In the genomic region with DNA sequence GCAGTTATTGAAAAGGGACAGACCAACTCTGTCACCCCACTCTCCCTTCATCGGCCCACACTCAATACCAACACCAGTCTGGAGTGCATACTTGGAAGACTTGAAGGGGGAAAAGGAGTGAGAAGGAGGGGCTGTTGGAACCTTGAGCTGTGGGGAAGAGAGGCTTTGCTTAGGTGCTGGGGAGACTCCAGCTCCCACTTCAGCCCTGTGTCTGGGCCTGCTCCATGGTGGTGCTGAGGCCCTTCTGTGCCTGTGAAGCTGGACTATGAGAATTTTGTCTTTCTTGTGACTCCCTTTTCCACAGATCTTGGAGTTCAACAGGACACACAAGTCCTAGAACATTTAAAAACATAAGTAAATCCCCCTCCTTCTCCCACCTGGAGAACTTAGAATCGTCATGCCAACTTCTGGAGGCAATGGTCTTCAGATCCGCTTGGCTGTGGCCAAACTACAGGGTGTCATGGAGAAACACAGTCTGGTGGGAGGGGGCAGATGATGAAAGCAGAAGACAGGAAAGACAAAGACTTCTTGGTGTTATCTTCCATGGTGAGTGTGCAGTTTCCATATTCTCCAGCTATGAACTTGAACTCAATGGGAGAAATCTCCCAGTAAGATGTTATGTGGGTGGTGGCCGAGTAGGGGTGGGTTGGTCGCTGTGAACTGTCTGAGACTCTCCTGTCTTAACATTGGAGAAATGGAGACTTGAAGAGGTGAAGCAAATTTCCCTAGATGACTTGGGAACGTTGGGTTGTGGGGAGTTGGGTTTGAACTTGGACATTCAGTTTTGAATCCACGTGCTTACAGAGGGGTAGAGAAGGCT, we compare ENCODE assay signal across 1 cellular context.
A peak's percentile ranks its signal among the peaks of the same experiment; 100 is the strongest.
TF ChIP-seq lines count a peak whose summit lies in the region.

No MANE protein-coding gene starts in this region.

TF ChIP-seq in K562, 482 proteins besides CTCF, POLR2A, EP300 and RAD21 (continued from another document and continues in another):
- TF ChIP-seq, protein P1, sequence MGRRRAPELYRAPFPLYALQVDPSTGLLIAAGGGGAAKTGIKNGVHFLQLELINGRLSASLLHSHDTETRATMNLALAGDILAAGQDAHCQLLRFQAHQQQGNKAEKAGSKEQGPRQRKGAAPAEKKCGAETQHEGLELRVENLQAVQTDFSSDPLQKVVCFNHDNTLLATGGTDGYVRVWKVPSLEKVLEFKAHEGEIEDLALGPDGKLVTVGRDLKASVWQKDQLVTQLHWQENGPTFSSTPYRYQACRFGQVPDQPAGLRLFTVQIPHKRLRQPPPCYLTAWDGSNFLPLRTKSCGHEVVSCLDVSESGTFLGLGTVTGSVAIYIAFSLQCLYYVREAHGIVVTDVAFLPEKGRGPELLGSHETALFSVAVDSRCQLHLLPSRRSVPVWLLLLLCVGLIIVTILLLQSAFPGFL (CRISPR knock-in tag; IDR thresholded peaks at IDR 0.05) = no peak
- TF ChIP-seq ZNF277 (CRISPR knock-in tag; IDR thresholded peaks at IDR 0.05; ENCODE audit: borderline replicate concordance) = no peak
- TF ChIP-seq REST (CRISPR knock-in tag; IDR thresholded peaks at IDR 0.05; ENCODE audit: low read depth) = no peak; the same call in 1 of the 2 replicates
- no peak for TF ChIP-seq ZFP91 (CRISPR knock-in tag; IDR thresholded peaks at IDR 0.05)
- TF ChIP-seq RNF2 (IDR thresholded peaks at IDR 0.05) = no peak
- no peak for TF ChIP-seq ZEB2 (IDR thresholded peaks at IDR 0.05)
- TF ChIP-seq CAMTA2 (CRISPR knock-in tag; conservative IDR thresholded peaks at IDR 0.05) = no peak
- no peak for TF ChIP-seq TGIF2 (CRISPR knock-in tag; IDR thresholded peaks at IDR 0.05)
- TF ChIP-seq, protein P2, sequence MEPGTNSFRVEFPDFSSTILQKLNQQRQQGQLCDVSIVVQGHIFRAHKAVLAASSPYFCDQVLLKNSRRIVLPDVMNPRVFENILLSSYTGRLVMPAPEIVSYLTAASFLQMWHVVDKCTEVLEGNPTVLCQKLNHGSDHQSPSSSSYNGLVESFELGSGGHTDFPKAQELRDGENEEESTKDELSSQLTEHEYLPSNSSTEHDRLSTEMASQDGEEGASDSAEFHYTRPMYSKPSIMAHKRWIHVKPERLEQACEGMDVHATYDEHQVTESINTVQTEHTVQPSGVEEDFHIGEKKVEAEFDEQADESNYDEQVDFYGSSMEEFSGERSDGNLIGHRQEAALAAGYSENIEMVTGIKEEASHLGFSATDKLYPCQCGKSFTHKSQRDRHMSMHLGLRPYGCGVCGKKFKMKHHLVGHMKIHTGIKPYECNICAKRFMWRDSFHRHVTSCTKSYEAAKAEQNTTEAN (CRISPR knock-in tag; IDR thresholded peaks at IDR 0.05) = no peak
- no peak for TF ChIP-seq MCM5 (IDR thresholded peaks at IDR 0.05; ENCODE audit: low read depth)
- TF ChIP-seq, protein P3, sequence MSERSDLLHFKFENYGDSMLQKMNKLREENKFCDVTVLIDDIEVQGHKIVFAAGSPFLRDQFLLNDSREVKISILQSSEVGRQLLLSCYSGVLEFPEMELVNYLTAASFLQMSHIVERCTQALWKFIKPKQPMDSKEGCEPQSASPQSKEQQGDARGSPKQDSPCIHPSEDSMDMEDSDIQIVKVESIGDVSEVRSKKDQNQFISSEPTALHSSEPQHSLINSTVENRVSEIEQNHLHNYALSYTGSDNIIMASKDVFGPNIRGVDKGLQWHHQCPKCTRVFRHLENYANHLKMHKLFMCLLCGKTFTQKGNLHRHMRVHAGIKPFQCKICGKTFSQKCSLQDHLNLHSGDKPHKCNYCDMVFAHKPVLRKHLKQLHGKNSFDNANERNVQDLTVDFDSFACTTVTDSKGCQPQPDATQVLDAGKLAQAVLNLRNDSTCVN (CRISPR knock-in tag; IDR thresholded peaks at IDR 0.05) = 0 out of 2 replicates have a peak, but pooled peaks have one; percentile 3
- no peak for TF ChIP-seq ZNF133 (CRISPR knock-in tag; IDR thresholded peaks at IDR 0.05)
- no peak for TF ChIP-seq ZNF717 (CRISPR knock-in tag; IDR thresholded peaks at IDR 0.05)
- TF ChIP-seq NR2C2 (CRISPR knock-in tag; IDR thresholded peaks at IDR 0.05) = no peak
- TF ChIP-seq NR2C2 (tag; IDR thresholded peaks at IDR 0.05) = no peak; the same call in 1 of the 2 replicates
- 0 out of 2 replicates have a peak, but pooled peaks have one; percentile 20 for TF ChIP-seq DNMT1 (IDR thresholded peaks at IDR 0.05)
- no peak for TF ChIP-seq ZKSCAN3 (CRISPR knock-in tag; IDR thresholded peaks at IDR 0.05)
- TF ChIP-seq ETV1 (tag; conservative IDR thresholded peaks at IDR 0.05; ENCODE audit: low read depth) = peak; percentile 71
- no peak for TF ChIP-seq HNRNPUL1 (IDR thresholded peaks at IDR 0.05; ENCODE audit: low read length)
- no peak for TF ChIP-seq RAD51 (IDR thresholded peaks at IDR 0.05; ENCODE audit: borderline replicate concordance, low read depth)
- TF ChIP-seq ATF7 (IDR thresholded peaks at IDR 0.05) = peak; percentile 17; the same call in 1 of the 2 replicates
- TF ChIP-seq ILK (tag; IDR thresholded peaks at IDR 0.05; ENCODE audit: borderline replicate concordance, low read depth) = no peak
- TF ChIP-seq NR4A1 (CRISPR knock-in tag; IDR thresholded peaks at IDR 0.05) = no peak
- TF ChIP-seq NR4A1 (tag; IDR thresholded peaks at IDR 0.05) = peak; percentile 88; the same call in 1 of the 2 replicates
- TF ChIP-seq ZNF592 (IDR thresholded peaks at IDR 0.05) = peak; percentile 86
- TF ChIP-seq, protein P4, sequence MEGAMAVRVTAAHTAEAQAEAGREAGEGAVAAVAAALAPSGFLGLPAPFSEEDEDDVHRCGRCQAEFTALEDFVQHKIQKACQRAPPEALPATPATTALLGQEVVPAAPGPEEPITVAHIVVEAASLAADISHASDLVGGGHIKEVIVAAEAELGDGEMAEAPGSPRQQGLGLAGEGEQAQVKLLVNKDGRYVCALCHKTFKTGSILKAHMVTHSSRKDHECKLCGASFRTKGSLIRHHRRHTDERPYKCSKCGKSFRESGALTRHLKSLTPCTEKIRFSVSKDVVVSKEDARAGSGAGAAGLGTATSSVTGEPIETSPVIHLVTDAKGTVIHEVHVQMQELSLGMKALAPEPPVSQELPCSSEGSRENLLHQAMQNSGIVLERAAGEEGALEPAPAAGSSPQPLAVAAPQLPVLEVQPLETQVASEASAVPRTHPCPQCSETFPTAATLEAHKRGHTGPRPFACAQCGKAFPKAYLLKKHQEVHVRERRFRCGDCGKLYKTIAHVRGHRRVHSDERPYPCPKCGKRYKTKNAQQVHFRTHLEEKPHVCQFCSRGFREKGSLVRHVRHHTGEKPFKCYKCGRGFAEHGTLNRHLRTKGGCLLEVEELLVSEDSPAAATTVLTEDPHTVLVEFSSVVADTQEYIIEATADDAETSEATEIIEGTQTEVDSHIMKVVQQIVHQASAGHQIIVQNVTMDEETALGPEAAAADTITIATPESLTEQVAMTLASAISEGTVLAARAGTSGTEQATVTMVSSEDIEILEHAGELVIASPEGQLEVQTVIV (CRISPR knock-in tag; IDR thresholded peaks at IDR 0.05; ENCODE audit: borderline replicate concordance) = no peak
- TF ChIP-seq ETV5 (CRISPR knock-in tag; IDR thresholded peaks at IDR 0.05; ENCODE audit: low read depth) = no peak
- TF ChIP-seq, protein P5, sequence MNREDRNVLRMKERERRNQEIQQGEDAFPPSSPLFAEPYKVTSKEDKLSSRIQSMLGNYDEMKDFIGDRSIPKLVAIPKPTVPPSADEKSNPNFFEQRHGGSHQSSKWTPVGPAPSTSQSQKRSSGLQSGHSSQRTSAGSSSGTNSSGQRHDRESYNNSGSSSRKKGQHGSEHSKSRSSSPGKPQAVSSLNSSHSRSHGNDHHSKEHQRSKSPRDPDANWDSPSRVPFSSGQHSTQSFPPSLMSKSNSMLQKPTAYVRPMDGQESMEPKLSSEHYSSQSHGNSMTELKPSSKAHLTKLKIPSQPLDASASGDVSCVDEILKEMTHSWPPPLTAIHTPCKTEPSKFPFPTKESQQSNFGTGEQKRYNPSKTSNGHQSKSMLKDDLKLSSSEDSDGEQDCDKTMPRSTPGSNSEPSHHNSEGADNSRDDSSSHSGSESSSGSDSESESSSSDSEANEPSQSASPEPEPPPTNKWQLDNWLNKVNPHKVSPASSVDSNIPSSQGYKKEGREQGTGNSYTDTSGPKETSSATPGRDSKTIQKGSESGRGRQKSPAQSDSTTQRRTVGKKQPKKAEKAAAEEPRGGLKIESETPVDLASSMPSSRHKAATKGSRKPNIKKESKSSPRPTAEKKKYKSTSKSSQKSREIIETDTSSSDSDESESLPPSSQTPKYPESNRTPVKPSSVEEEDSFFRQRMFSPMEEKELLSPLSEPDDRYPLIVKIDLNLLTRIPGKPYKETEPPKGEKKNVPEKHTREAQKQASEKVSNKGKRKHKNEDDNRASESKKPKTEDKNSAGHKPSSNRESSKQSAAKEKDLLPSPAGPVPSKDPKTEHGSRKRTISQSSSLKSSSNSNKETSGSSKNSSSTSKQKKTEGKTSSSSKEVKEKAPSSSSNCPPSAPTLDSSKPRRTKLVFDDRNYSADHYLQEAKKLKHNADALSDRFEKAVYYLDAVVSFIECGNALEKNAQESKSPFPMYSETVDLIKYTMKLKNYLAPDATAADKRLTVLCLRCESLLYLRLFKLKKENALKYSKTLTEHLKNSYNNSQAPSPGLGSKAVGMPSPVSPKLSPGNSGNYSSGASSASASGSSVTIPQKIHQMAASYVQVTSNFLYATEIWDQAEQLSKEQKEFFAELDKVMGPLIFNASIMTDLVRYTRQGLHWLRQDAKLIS (CRISPR knock-in tag; IDR thresholded peaks at IDR 0.05) = no peak
